In genomic region chr6:106187424-106187982, GRCh38 we compare ENCODE assay signal across 18 cellular contexts.
A peak's percentile ranks its signal among the peaks of the same experiment; 100 is the strongest.
DNase-seq lines count a peak whose midpoint lies in the region; ATAC-seq, FAIRE-seq and TF ChIP-seq lines count a peak whose summit lies in the region.
"Had no signal": no experiment of that assay in that cellular context is flagged by ENCODE, and none has a peak within 500 bp of the region (broad histone marks: within the 10 kb centered on the region; RNA-seq: fewer than 3 reads in every experiment).

No MANE protein-coding gene starts in this region.

- H3K27me3 ChIP-seq in ACC112 (ENCODE audit: insufficient read depth, low read length) (no peaks in the 10 kb centered on the region), SK-N-SH (ENCODE audit: insufficient read depth) (no peaks in the 10 kb centered on the region), spleen (replicated peaks in 1 of 7) (no peaks in the 10 kb centered on the region)
- H3K27me3 ChIP-seq: ovary had no signal

- H3K4me3 ChIP-seq in ACC112 (ENCODE audit: low read depth, low read length): no peak overlapping the region
- no peak overlapping the region for H3K4me3 ChIP-seq in SK-N-SH (ENCODE audit: low read depth in 2 of 2, low read length in 1 of 2)
- no peak overlapping the region for H3K4me3 ChIP-seq in spleen
- H3K4me3 ChIP-seq: ovary, skin epidermis had no signal

- H3K27ac ChIP-seq in ACC112 (ENCODE audit: low read depth, low read length) (peak overlapping the region; percentile 30; the same call in 1 of the 2 replicates), SK-N-SH (ENCODE audit: low read depth in 2 of 2, low read length in 1 of 2) (peak overlapping the region in 1 of 2 experiments; percentile 42; a peak in 1 of 4 replicates), spleen (no peak overlapping the region)
- H3K27ac ChIP-seq: ovary, skin epidermis had no signal

- no peak for DNase-seq in SK-N-SH
- DNase-seq in omental fat pad (ENCODE audit: low spot score): no peak
- no peak for DNase-seq in frontal cortex (ENCODE audit: low spot score in 2 of 2)
- no peak for DNase-seq in spleen
- DNase-seq: AML-193; amniotic stem cell; DMS53; GOT3; NCI-H1048; ovary; SIG-M5; stimulated activated naive CD4-positive, alpha-beta T cell had no signal

- intact Hi-C loops in spleen (cut with DNase I; ENCODE audit: low total_unique reads): no loop called here

- H3K9me3 ChIP-seq in SK-N-SH (no peaks in the 10 kb centered on the region), spleen (no peaks in the 10 kb centered on the region)
- H3K9me3 ChIP-seq: ovary had no signal

- H3F3A ChIP-seq in SK-N-SH (replicated peaks; ENCODE audit: insufficient read depth): peaks cover 23% of the 10 kb centered on the region

- TF ChIP-seq CTCF in SK-N-SH (IDR thresholded peaks at IDR 0.05) (no peak), omental fat pad (IDR thresholded peaks at IDR 0.05) (no peak), spleen (IDR thresholded peaks at IDR 0.05 in 8 of 11, conservative IDR thresholded peaks at IDR 0.05 in 3 of 11) (no peak)

- H3K9me2 ChIP-seq in SK-N-SH: no peaks in the 10 kb centered on the region

- peaks cover 25% of the 10 kb centered on the region for H3K4me1 ChIP-seq in ACC112 (ENCODE audit: control insufficient read depth, insufficient read depth, low read length, unreplicated experiment)
- peaks cover 0 to 11% of the 10 kb centered on the region in 2 experiments; a peak in 2 of 4 replicates for H3K4me1 ChIP-seq in SK-N-SH (ENCODE audit: control insufficient read depth in 1 of 2, insufficient read depth in 2 of 2, low read depth in 1 of 2, low read length in 1 of 2)
- peaks cover 0 to 11% (median 0%) of the 10 kb centered on the region in 6 donors for H3K4me1 ChIP-seq in spleen

- H3K4me2 ChIP-seq in SK-N-SH: 0 out of 2 replicates have a peak overlapping the region, but pooled peaks have one; percentile 3

- WGBS in SK-N-SH (ENCODE audit: low lambda C conversion rate): 64% methylated on average over 1 of the region's 1 CpG
- WGBS in spleen, 5 donors: 59 to 73% (median 66%) methylated on average over 1 of the region's 1 CpG

- TF ChIP-seq RAD21 in SK-N-SH (IDR thresholded peaks at IDR 0.05; ENCODE audit: low read length): no peak

- POLR2A ChIA-PET in SK-N-SH (lab: Yijun Ruan, JAX): no interaction called here

- CTCF ChIA-PET in SK-N-SH (lab: Yijun Ruan, JAX): no interaction called here

- H3K79me2 ChIP-seq in ACC112 (ENCODE audit: control insufficient read depth, insufficient read depth, low read length, unreplicated experiment) (no peaks in the 10 kb centered on the region), SK-N-SH (ENCODE audit: insufficient read depth) (no peaks in the 10 kb centered on the region)

- H3K9ac ChIP-seq in SK-N-SH: no peak overlapping the region

- ATAC-seq in GM21529 (IDR thresholded peaks at IDR 0.05; ENCODE audit: unreplicated experiment) (peak; percentile 41), omental fat pad (ENCODE audit: low FRiP score) (no peak), HG03135 (IDR thresholded peaks at IDR 0.05; ENCODE audit: unreplicated experiment) (no peak)

- no peak overlapping the region for H2AFZ ChIP-seq in ACC112 (ENCODE audit: low read length, unreplicated experiment)
- no peak overlapping the region for H2AFZ ChIP-seq in SK-N-SH (ENCODE audit: low read depth)

- no peak for TF ChIP-seq POLR2A in spleen (IDR thresholded peaks at IDR 0.05)

- FAIRE-seq in colon (lab: Jason Lieb, UNC) (peak; percentile 88), frontal cortex (lab: Jason Lieb, UNC) (no peak)
- FAIRE-seq: TTC549 had no signal

- H3K36me3 ChIP-seq in ACC112 (ENCODE audit: insufficient read depth, low read length): 0 out of 2 replicates have a peak, but pooled peaks cover 8% of the 10 kb centered on the region
- H3K36me3 ChIP-seq in SK-N-SH (replicated peaks in 1 of 2; ENCODE audit: control insufficient read depth in 1 of 2, insufficient read depth in 2 of 2, low read length in 1 of 2): peaks cover 8 to 24% of the 10 kb centered on the region in 2 experiments
- H3K36me3 ChIP-seq in spleen: peaks cover 0 to 17% (median 0%) of the 10 kb centered on the region in 6 donors
- H3K36me3 ChIP-seq: ovary had no signal

- TF ChIP-seq EP300 in SK-N-SH (IDR thresholded peaks at IDR 0.05; ENCODE audit: borderline replicate concordance in 1 of 2, low read depth in 1 of 2, low read length in 1 of 2): no peak

- no peaks in the 10 kb centered on the region for H4K20me1 ChIP-seq in SK-N-SH (ENCODE audit: insufficient read depth)

TF ChIP-seq in SK-N-SH, 30 proteins besides CTCF, POLR2A, EP300 and RAD21:
- TF ChIP-seq, protein P1, sequence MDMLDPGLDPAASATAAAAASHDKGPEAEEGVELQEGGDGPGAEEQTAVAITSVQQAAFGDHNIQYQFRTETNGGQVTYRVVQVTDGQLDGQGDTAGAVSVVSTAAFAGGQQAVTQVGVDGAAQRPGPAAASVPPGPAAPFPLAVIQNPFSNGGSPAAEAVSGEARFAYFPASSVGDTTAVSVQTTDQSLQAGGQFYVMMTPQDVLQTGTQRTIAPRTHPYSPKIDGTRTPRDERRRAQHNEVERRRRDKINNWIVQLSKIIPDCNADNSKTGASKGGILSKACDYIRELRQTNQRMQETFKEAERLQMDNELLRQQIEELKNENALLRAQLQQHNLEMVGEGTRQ (IDR thresholded peaks at IDR 0.05; ENCODE audit: borderline replicate concordance, low read depth, low read length): no peak
- TF ChIP-seq, protein P2, sequence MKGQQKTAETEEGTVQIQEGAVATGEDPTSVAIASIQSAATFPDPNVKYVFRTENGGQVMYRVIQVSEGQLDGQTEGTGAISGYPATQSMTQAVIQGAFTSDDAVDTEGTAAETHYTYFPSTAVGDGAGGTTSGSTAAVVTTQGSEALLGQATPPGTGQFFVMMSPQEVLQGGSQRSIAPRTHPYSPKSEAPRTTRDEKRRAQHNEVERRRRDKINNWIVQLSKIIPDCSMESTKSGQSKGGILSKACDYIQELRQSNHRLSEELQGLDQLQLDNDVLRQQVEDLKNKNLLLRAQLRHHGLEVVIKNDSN (IDR thresholded peaks at IDR 0.05; ENCODE audit: borderline replicate concordance, low read depth): no peak
- TF ChIP-seq NRF1 (IDR thresholded peaks at IDR 0.05; ENCODE audit: low read depth, low read length) (no peak), FOXM1 (IDR thresholded peaks at IDR 0.05; ENCODE audit: low read depth) (no peak), SMC3 (IDR thresholded peaks at IDR 0.05; ENCODE audit: low read depth, low read length) (no peak), GATA2 (CRISPR knock-in tag; IDR thresholded peaks at IDR 0.05) (no peak), ELF1 (IDR thresholded peaks at IDR 0.05) (no peak), TCF12 (IDR thresholded peaks at IDR 0.05) (no peak), GABPA (IDR thresholded peaks at IDR 0.05; ENCODE audit: low read depth) (no peak), TAF1 (IDR thresholded peaks at IDR 0.05; ENCODE audit: borderline replicate concordance, low read depth, low read length) (no peak), JUND (IDR thresholded peaks at IDR 0.05) (no peak), RCOR1 (IDR thresholded peaks at IDR 0.05; ENCODE audit: low read length) (no peak), POLR2AphosphoS5 (IDR thresholded peaks at IDR 0.05; ENCODE audit: low read depth, low read length) (no peak), MAX (IDR thresholded peaks at IDR 0.05; ENCODE audit: low read depth) (no peak), SIN3A (IDR thresholded peaks at IDR 0.05; ENCODE audit: borderline replicate concordance, low read depth, low read length) (no peak), RFX5 (IDR thresholded peaks at IDR 0.05; ENCODE audit: low read length) (no peak), EZH2phosphoT487 (IDR thresholded peaks at IDR 0.05; ENCODE audit: borderline replicate concordance, low read depth) (no peak)
- TF ChIP-seq, protein P3, sequence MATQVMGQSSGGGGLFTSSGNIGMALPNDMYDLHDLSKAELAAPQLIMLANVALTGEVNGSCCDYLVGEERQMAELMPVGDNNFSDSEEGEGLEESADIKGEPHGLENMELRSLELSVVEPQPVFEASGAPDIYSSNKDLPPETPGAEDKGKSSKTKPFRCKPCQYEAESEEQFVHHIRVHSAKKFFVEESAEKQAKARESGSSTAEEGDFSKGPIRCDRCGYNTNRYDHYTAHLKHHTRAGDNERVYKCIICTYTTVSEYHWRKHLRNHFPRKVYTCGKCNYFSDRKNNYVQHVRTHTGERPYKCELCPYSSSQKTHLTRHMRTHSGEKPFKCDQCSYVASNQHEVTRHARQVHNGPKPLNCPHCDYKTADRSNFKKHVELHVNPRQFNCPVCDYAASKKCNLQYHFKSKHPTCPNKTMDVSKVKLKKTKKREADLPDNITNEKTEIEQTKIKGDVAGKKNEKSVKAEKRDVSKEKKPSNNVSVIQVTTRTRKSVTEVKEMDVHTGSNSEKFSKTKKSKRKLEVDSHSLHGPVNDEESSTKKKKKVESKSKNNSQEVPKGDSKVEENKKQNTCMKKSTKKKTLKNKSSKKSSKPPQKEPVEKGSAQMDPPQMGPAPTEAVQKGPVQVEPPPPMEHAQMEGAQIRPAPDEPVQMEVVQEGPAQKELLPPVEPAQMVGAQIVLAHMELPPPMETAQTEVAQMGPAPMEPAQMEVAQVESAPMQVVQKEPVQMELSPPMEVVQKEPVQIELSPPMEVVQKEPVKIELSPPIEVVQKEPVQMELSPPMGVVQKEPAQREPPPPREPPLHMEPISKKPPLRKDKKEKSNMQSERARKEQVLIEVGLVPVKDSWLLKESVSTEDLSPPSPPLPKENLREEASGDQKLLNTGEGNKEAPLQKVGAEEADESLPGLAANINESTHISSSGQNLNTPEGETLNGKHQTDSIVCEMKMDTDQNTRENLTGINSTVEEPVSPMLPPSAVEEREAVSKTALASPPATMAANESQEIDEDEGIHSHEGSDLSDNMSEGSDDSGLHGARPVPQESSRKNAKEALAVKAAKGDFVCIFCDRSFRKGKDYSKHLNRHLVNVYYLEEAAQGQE (IDR thresholded peaks at IDR 0.05; ENCODE audit: low read depth, low read length): no peak
- TF ChIP-seq, protein P4, sequence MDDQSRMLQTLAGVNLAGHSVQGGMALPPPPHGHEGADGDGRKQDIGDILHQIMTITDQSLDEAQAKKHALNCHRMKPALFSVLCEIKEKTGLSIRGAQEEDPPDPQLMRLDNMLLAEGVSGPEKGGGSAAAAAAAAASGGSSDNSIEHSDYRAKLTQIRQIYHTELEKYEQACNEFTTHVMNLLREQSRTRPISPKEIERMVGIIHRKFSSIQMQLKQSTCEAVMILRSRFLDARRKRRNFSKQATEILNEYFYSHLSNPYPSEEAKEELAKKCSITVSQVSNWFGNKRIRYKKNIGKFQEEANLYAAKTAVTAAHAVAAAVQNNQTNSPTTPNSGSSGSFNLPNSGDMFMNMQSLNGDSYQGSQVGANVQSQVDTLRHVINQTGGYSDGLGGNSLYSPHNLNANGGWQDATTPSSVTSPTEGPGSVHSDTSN (IDR thresholded peaks at IDR 0.05): no peak
